14 cellular contexts compared by ENCODE assay signal in the genomic region with DNA sequence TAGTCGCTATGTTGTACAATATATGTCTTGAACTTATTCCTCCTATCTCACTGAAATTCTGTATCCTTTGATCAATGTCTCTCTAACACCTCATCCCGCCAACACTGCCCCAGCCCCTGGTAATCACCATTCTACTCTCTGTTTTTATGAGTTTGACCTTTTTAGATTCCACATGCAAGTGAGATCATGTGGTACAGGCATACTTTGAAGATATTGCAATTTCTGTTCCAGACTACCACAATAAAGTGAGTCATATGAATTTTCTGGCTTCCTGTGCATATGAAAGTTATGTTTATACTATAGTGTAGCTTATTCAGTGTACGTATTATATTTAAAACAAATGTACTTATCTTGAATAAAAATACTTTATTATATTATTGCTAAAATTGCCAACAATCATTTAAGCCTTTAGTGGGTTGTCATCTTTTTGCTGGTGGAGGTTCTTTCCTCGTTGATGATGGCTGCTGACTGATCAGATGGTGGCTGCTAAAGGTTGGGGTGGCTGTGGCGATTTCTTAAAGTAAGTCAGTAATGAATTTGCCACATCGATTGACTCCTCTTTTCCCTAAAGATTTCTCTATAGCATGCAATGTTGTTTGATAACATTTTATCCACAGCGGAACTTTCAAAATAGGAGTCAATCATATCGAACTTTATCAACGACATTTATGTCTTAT.
DNase-seq lines count a peak whose midpoint lies in the region; ATAC-seq and TF ChIP-seq lines count a peak whose summit lies in the region.
"Had no signal": no experiment of that assay in that cellular context is flagged by ENCODE, and none has a peak within 500 bp of the region (broad histone marks: within the 10 kb centered on the region; RNA-seq: fewer than 3 reads in every experiment).

No MANE protein-coding gene starts in this region.

- TF ChIP-seq CTCF in AG04449 (IDR thresholded peaks at IDR 0.05; ENCODE audit: insufficient read depth, low read length, missing control alignments), result no peak
- no peak for TF ChIP-seq CTCF in fibroblast of villous mesenchyme (IDR thresholded peaks at IDR 0.05; ENCODE audit: insufficient read depth, low read depth, low read length)

- peaks cover 6% of the 10 kb centered on the region for H3K9me3 Mint-ChIP-seq in activated naive CD8-positive, alpha-beta T cell (ENCODE audit: low read depth)

- H3K36me3 Mint-ChIP-seq in activated naive CD8-positive, alpha-beta T cell, result peaks cover 8% of the 10 kb centered on the region
- H3K36me3 Mint-ChIP-seq: CD4-positive, alpha-beta memory T cell had no signal

- DNase-seq in AG04449 (ENCODE audit: low read depth, low spot score) (peak; percentile 37), EL (peak; percentile 72), fibroblast of villous mesenchyme (ENCODE audit: low read depth) (peak; percentile 75), retina (no peak)
- DNase-seq: anterior cingulate cortex; effector CD4-positive, alpha-beta T cell; kidney glomerular epithelial cell; NCI-H1092 treated with DMSO at 0.1 percent for 48 hours; NCI-H446; SW 1271 had no signal

- H3K27ac Mint-ChIP-seq in activated naive CD8-positive, alpha-beta T cell, result peak overlapping the region; percentile 75
- H3K27ac Mint-ChIP-seq: CD4-positive, alpha-beta memory T cell had no signal

- CTCF ChIA-PET in AG04449 (lab: Yijun Ruan, JAX), result no interaction called here

- POLR2A ChIA-PET in AG04449 (lab: Yijun Ruan, JAX), result no interaction called here

- peak overlapping the region; percentile 44 for H3K4me3 Mint-ChIP-seq in activated naive CD8-positive, alpha-beta T cell

- no peaks in the 10 kb centered on the region for H3K27me3 Mint-ChIP-seq in activated naive CD8-positive, alpha-beta T cell

- no peak overlapping the region for H3K4me3 ChIP-seq in AG04449 (ENCODE audit: low read depth, low read length)
- H3K4me3 ChIP-seq in fibroblast of villous mesenchyme (ENCODE audit: low read depth, low read length), result no peak overlapping the region

- H3K4me1 Mint-ChIP-seq in activated naive CD8-positive, alpha-beta T cell (ENCODE audit: low read depth), result peaks cover 33% of the 10 kb centered on the region

- no peak for ATAC-seq in HG02981 (IDR thresholded peaks at IDR 0.05; ENCODE audit: unreplicated experiment)
- ATAC-seq in esophagus mucosa, result no peak
